ENCODE assay signal across 12 cellular contexts in the genomic region with DNA sequence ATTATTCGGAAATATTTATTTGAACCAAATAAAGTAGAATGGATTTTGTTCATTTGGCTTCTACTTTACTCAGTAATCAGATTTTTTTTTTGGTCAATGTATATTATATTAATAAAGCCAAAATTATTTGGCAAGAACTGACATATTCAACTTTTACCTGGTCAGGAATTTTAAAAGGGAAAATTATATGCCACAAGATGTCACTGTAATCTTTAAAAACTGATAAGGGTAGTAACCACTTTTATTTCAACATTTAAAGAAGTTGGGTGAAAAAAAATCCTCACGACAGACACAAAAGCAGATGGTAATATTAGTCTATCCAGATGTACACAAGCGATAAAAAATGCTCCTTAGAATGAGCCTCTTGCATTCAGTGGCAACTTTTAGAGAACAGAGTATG.
DNase-seq lines count a peak whose midpoint lies in the region; ATAC-seq and TF ChIP-seq lines count a peak whose summit lies in the region.
"Had no signal": no experiment of that assay in that cellular context is flagged by ENCODE, and none has a peak within 500 bp of the region (broad histone marks: within the 10 kb centered on the region; RNA-seq: fewer than 3 reads in every experiment).

No MANE protein-coding gene starts in this region.

- H3K27me3 ChIP-seq in right atrium auricular region, result no peaks in the 10 kb centered on the region
- no peaks in the 10 kb centered on the region for H3K27me3 ChIP-seq in tibial artery
- no peaks in the 10 kb centered on the region for H3K27me3 ChIP-seq in MM.1S (replicated peaks; ENCODE audit: insufficient read depth, low read length)

- DNase-seq in right atrium auricular region (ENCODE audit: low spot score) (no peak), left ventricle myocardium superior (no peak), OCI-LY7 (ENCODE audit: low spot score) (peak; percentile 39), fibroblast of gingiva (ENCODE audit: low read depth) (peak; percentile 12), tibial artery (no peak), MM.1S (no peak)
- DNase-seq in activated naive CD4-positive, alpha-beta T cell treated with anti-CD3 and anti-CD28 coated beads, Interleukin-2, amount 10 ng/mL, durations not matched to agents 7 days and 5 days, result no peak
- DNase-seq: C1 segment of cervical spinal cord, dermis blood vessel endothelial cell had no signal

- H3K36me3 ChIP-seq in right atrium auricular region (no peaks in the 10 kb centered on the region), OCI-LY7 (ENCODE audit: insufficient read depth, low read length) (no peaks in the 10 kb centered on the region), tibial artery (no peaks in the 10 kb centered on the region), MM.1S (replicated peaks; ENCODE audit: insufficient read depth, low read length) (no peaks in the 10 kb centered on the region)

- CTCF ChIA-PET in OCI-LY7 (lab: Charles Lee; ENCODE audit: unreplicated experiment), result no interaction called here
- CTCF ChIA-PET in activated naive CD4-positive, alpha-beta T cell treated with anti-CD3 and anti-CD28 coated beads, Interleukin-2, amount 10 ng/mL, durations not matched to agents 7 days and 5 days (lab: Charles Lee), result no interaction called here

- no peaks in the 10 kb centered on the region for H3F3A ChIP-seq in MM.1S (ENCODE audit: insufficient read depth, low read length)

- H3K9me3 ChIP-seq in right atrium auricular region (no peaks in the 10 kb centered on the region), OCI-LY7 (ENCODE audit: low read length) (no peaks in the 10 kb centered on the region), tibial artery (no peaks in the 10 kb centered on the region), MM.1S (replicated peaks; ENCODE audit: insufficient read depth, low read length) (no peaks in the 10 kb centered on the region)

- H3K9me2 ChIP-seq in OCI-LY7 (ENCODE audit: insufficient read depth, low read length) (no peaks in the 10 kb centered on the region), MM.1S (replicated peaks; ENCODE audit: insufficient read depth, low read length) (no peaks in the 10 kb centered on the region)

- H3K4me3 ChIP-seq in right atrium auricular region, result no peak overlapping the region
- no peak overlapping the region for H3K4me3 ChIP-seq in OCI-LY7 (ENCODE audit: low read depth, low read length, poor library complexity, severe bottlenecking)
- no peak overlapping the region for H3K4me3 ChIP-seq in tibial artery
- H3K4me3 ChIP-seq in MM.1S (ENCODE audit: low read length), result no peak overlapping the region

- TF ChIP-seq CTCF in right atrium auricular region (IDR thresholded peaks at IDR 0.05) (peak; percentile 33 to 60), OCI-LY7 (conservative IDR thresholded peaks at IDR 0.05; ENCODE audit: low read length) (peak; percentile 78), tibial artery (IDR thresholded peaks at IDR 0.05) (peak; percentile 33 to 36), MM.1S (IDR thresholded peaks at IDR 0.05; ENCODE audit: low read length) (no peak)

- H3K4me1 ChIP-seq in right atrium auricular region (no peaks in the 10 kb centered on the region), OCI-LY7 (ENCODE audit: insufficient read depth, low read length, poor library complexity, severe bottlenecking) (peaks cover 13% of the 10 kb centered on the region), tibial artery (no peaks in the 10 kb centered on the region), MM.1S (ENCODE audit: low read length) (no peaks in the 10 kb centered on the region)

- peak overlapping the region; percentile 32; the same call in 1 of the 2 replicates for H2AFZ ChIP-seq in OCI-LY7 (ENCODE audit: low read length)
- H2AFZ ChIP-seq in MM.1S (ENCODE audit: low read length), result no peak overlapping the region

- intact Hi-C loops in left ventricle myocardium superior (cut with micrococcal nuclease) (no loop called here), OCI-LY7 (cut with micrococcal nuclease; ENCODE audit: unreplicated experiment) (loop anchor here (1.0 kb wide), 1 partner anchor 45 kb away; no protein-coding TSS in a partner anchor), tibial artery (cut with DNase I; ENCODE audit: low total_unique reads) (loop anchor here (5.0 kb wide), 1 partner anchor 45 kb away; no protein-coding TSS in a partner anchor)

- no peaks in the 10 kb centered on the region for H3K36me3 Mint-ChIP-seq in activated naive CD4-positive, alpha-beta T cell treated with anti-CD3 and anti-CD28 coated beads, Interleukin-2, amount 10 ng/mL, durations not matched to agents 7 days and 5 days
- H3K36me3 Mint-ChIP-seq: activated naive CD4-positive, alpha-beta T cell treated with anti-CD3 and anti-CD28 coated beads, Interleukin-2, amount 50 U/mL, for 24 hours; memory B cell had no signal

- no TSS peak for BruUV-seq in OCI-LY7 (replicated peaks; lab: Mats Ljungman, UMichigan)

- no peak overlapping the region for H3K9ac ChIP-seq in MM.1S (ENCODE audit: low read length)

- H3K4me3 Mint-ChIP-seq in activated naive CD4-positive, alpha-beta T cell treated with anti-CD3 and anti-CD28 coated beads, Interleukin-2, amount 10 ng/mL, durations not matched to agents 7 days and 5 days, result no peak overlapping the region
- H3K4me3 Mint-ChIP-seq: activated naive CD4-positive, alpha-beta T cell treated with anti-CD3 and anti-CD28 coated beads, Interleukin-2, amount 50 U/mL, for 24 hours; memory B cell had no signal

- H3K9me3 Mint-ChIP-seq in activated naive CD4-positive, alpha-beta T cell treated with anti-CD3 and anti-CD28 coated beads, Interleukin-2, amount 10 ng/mL, durations not matched to agents 7 days and 5 days, result no peaks in the 10 kb centered on the region
- H3K9me3 Mint-ChIP-seq: activated naive CD4-positive, alpha-beta T cell treated with anti-CD3 and anti-CD28 coated beads, Interleukin-2, amount 50 U/mL, for 24 hours; memory B cell had no signal

- no peak overlapping the region for H3K27ac Mint-ChIP-seq in activated naive CD4-positive, alpha-beta T cell treated with anti-CD3 and anti-CD28 coated beads, Interleukin-2, amount 10 ng/mL, durations not matched to agents 7 days and 5 days
- H3K27ac Mint-ChIP-seq: activated naive CD4-positive, alpha-beta T cell treated with anti-CD3 and anti-CD28 coated beads, Interleukin-2, amount 50 U/mL, for 24 hours; memory B cell had no signal

- no peaks in the 10 kb centered on the region for H3K79me2 ChIP-seq in OCI-LY7 (ENCODE audit: insufficient read depth, low read depth, low read length)
- no peaks in the 10 kb centered on the region for H3K79me2 ChIP-seq in MM.1S (ENCODE audit: low read length)

- ATAC-seq in left ventricle myocardium superior (no peak), GM19023 (IDR thresholded peaks at IDR 0.05; ENCODE audit: unreplicated experiment) (no peak)

- H4K20me1 ChIP-seq in OCI-LY7 (ENCODE audit: insufficient read depth, low read length) (no peaks in the 10 kb centered on the region), MM.1S (ENCODE audit: insufficient read depth, low read length) (no peaks in the 10 kb centered on the region)

- H3K4me1 Mint-ChIP-seq in activated naive CD4-positive, alpha-beta T cell treated with anti-CD3 and anti-CD28 coated beads, Interleukin-2, amount 10 ng/mL, durations not matched to agents 7 days and 5 days, result no peaks in the 10 kb centered on the region
- H3K4me1 Mint-ChIP-seq: activated naive CD4-positive, alpha-beta T cell treated with anti-CD3 and anti-CD28 coated beads, Interleukin-2, amount 50 U/mL, for 24 hours; memory B cell had no signal

- H3K4me2 ChIP-seq in OCI-LY7 (ENCODE audit: low read length), result no peak overlapping the region
- H3K4me2 ChIP-seq in MM.1S (ENCODE audit: low read depth, low read length), result no peak overlapping the region

- POLR2A ChIA-PET in OCI-LY7 (lab: Charles Lee), result no interaction called here

- H3K27me3 Mint-ChIP-seq in activated naive CD4-positive, alpha-beta T cell treated with anti-CD3 and anti-CD28 coated beads, Interleukin-2, amount 10 ng/mL, durations not matched to agents 7 days and 5 days, result no peaks in the 10 kb centered on the region

- H3K27ac ChIP-seq in right atrium auricular region, result no peak overlapping the region
- H3K27ac ChIP-seq in OCI-LY7 (ENCODE audit: low read depth, low read length, poor library complexity, severe bottlenecking), result no peak overlapping the region
- no peak overlapping the region for H3K27ac ChIP-seq in tibial artery
- no peak overlapping the region for H3K27ac ChIP-seq in MM.1S (ENCODE audit: low read length)

Comparison
In these comparisons a context has a peak if more than half of its experiments do, and no peak if none do; other contexts are left out.
1. DNase-seq: peak in OCI-LY7 (single experiment) and fibroblast of gingiva (single experiment); none in right atrium auricular region (single experiment), left ventricle myocardium superior (single experiment), tibial artery (0 of 2), activated naive CD4-positive, alpha-beta T cell treated with anti-CD3 and anti-CD28 coated beads, Interleukin-2, amount 10 ng/mL, durations not matched to agents 7 days and 5 days (single experiment) and MM.1S (single experiment).